ENCODE assay signal across 9 cellular contexts in the genomic region with DNA sequence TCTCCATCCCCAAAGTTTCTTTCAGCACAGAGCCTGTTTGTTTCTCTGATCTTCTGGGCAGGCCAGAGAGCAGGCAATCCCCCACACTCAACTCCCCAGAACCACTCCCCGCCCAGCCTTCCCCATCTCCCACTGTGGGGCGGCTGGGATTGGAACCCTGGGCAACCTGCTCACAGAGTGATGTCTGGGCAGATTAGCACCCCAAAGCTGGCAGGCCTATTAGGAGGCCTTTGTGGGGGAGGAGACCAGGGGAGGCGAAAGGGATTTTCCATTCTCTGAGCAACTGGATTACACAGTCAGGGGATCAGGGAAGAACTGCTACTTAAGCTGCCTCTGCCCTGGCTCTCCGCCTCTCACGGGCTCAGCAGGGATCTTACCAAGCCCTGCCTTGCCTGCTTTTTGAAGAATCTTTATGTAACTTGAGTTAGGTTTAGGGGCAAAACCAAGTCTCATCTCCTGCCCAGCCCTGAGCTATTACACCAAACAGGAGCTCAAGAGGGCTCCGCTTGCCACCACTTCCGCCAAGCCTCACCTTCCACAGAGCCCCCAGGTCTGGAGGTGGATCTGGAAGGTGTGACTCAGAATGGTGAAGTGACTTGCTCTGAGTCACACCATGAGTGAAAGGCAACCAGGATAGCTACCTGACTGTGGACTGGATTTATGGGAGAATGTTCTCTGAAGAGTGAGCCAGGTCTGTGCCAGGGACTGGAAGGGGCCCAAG. TPM values are rescaled to one million over a fixed set of nuclear protein-coding genes. Genes with fewer than 3 reads are reported as not detected.
DNase-seq lines count a peak whose midpoint lies in the region; TF ChIP-seq lines count a peak whose summit lies in the region.
"Had no signal": no experiment of that assay in that cellular context is flagged by ENCODE, and none has a peak within 500 bp of the region (broad histone marks: within the 10 kb centered on the region; RNA-seq: fewer than 3 reads in every experiment).

No MANE protein-coding gene starts in this region.

- TF ChIP-seq CTCF in RWPE1 (conservative IDR thresholded peaks at IDR 0.05; ENCODE audit: low read depth) (no peak), progenitor cell of endocrine pancreas (IDR thresholded peaks at IDR 0.05; ENCODE audit: unreplicated experiment) (no peak), GM13977 (IDR thresholded peaks at IDR 0.05; ENCODE audit: extremely low read depth, insufficient read depth, missing control alignments) (no peak), colonic mucosa (IDR thresholded peaks at IDR 0.05) (no peak)

- no peaks in the 10 kb centered on the region for H3K9me3 Mint-ChIP-seq in progenitor cell of endocrine pancreas (ENCODE audit: low read depth)

- peak overlapping the region; percentile 66 for H3K27ac Mint-ChIP-seq in progenitor cell of endocrine pancreas

- no peak overlapping the region for H3K9ac ChIP-seq in colonic mucosa (ENCODE audit: low read depth in 2 of 2, low read length in 2 of 2)

- H3K9me3 ChIP-seq in colonic mucosa = no peaks in the 10 kb centered on the region

- no peaks in the 10 kb centered on the region for H3K36me3 ChIP-seq in colonic mucosa

- H3K4me1 ChIP-seq in colonic mucosa = no peaks in the 10 kb centered on the region

- DNase-seq in ELR (ENCODE audit: low read depth) (peak; percentile 83), RWPE1 (ENCODE audit: low spot score) (peak; percentile 98), caudate nucleus (lab: John Stamatoyannopoulos, UW) (peak in 45 of 61 donors; percentile 3 to 88 (median 47)), progenitor cell of endocrine pancreas (ENCODE audit: low spot score, unreplicated experiment) (no peak), amygdala (lab: John Stamatoyannopoulos, UW) (no peak), NCI-H510A treated with DMSO at 0.1 percent for 48 hours (lab: John Stamatoyannopoulos, UW) (no peak), GM13977 (ENCODE audit: low spot score) (no peak), colonic mucosa (no peak)
- DNase-seq: effector CD4-positive, alpha-beta T cell had no signal

- peaks cover 5% of the 10 kb centered on the region for H3K27me3 Mint-ChIP-seq in progenitor cell of endocrine pancreas

- H3K36me3 Mint-ChIP-seq in progenitor cell of endocrine pancreas (ENCODE audit: insufficient read depth) = no peaks in the 10 kb centered on the region

- CTCF ChIA-PET in RWPE1 (lab: Yijun Ruan, JAX) = interaction anchor here (0.5 to 1.6 kb wide), 3 partner anchors 35 to 216 kb away, joined by 3 to 4 read pairs (median 4); no protein-coding TSS in a partner anchor

- H3K27ac ChIP-seq in RWPE1 (peak overlapping the region; percentile 73), caudate nucleus (ENCODE audit: low read depth, low read length) (peak overlapping the region; percentile 82), colonic mucosa (no peak overlapping the region)

- H3K4me3 Mint-ChIP-seq in progenitor cell of endocrine pancreas (ENCODE audit: low read depth) = no peak overlapping the region

- H3K4me3 ChIP-seq in colonic mucosa = no peak overlapping the region

- in situ Hi-C loops in GM13977 (cut with MboI; ENCODE audit: low pct_unique_long_range_greater_than_20kb, low sequenced_read_pairs, unreplicated experiment) = no loop called here

- POLR2A ChIA-PET in RWPE1 (lab: Yijun Ruan, JAX; ENCODE audit: low non-redundant PET) = no interaction called here

- intact Hi-C loops in colonic mucosa (cut with DNase I) = no loop called here

- H3K4me1 Mint-ChIP-seq in progenitor cell of endocrine pancreas (ENCODE audit: low read depth) = peaks cover 47% of the 10 kb centered on the region

- H3K27me3 ChIP-seq in colonic mucosa = peaks cover 4% of the 10 kb centered on the region

RNA-seq across cellular contexts. Expression of a gene that starts 16.0 kb away (rescaled TPM):
- total RNA-seq in progenitor cell of endocrine pancreas = 1.8 and 2.0 TPM in 2 replicates
- not detected for total RNA-seq in colonic mucosa

RNA-seq across cellular contexts. Expression of a gene that starts 27.5 kb away (rescaled TPM):
- total RNA-seq in progenitor cell of endocrine pancreas = 50.9 and 53.5 TPM in 2 replicates
- 10 to 100 TPM; 30.0 to 54.8 TPM for total RNA-seq in colonic mucosa

Comparison
In these comparisons a context has a peak if more than half of its experiments do, and no peak if none do; other contexts are left out.
1. DNase-seq: peak in ELR (single experiment), RWPE1 (single experiment) and caudate nucleus (45 of 61); none in progenitor cell of endocrine pancreas (single experiment), amygdala (0 of 56), NCI-H510A treated with DMSO at 0.1 percent for 48 hours (single experiment), GM13977 (single experiment) and colonic mucosa (single experiment).